1 cellular context compared by ENCODE assay signal in the genomic region with DNA sequence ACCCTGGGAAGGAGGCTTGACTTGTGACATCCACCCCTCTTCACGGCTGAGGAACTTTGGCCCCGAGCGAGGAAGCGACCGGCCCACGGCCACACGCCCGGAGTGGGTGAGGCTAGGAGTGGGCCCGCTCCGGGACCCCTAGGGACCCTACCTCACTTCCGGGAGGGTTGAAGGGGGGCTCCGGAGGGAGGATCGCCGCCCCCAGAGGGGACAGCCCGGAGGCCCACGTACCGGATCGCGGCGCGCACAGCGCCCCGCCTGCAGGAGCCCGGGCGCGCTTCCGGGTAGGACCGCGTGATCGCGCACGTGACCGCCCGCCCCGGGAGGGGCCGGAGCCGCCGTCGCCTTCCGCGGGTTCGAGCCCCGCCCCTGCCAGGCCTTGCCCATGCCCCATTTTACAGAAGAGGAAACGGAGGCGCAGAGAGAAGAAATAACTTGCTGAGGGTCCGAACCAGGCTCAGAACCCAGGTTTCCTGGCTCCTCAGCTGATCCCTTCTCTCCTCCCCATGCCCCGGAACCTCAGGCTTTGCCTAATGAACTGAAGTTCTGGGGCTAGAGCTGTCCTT.
TF ChIP-seq lines count a peak whose summit lies in the region.

A gene (minus strand): TSS at position 280 of the 566 bp plus-strand sequence. CDS start 3,695 bp downstream, outside the sequence.

TF ChIP-seq in K562, 482 proteins besides CTCF, POLR2A, EP300 and RAD21 (continued from another document and continues in another):
- TF ChIP-seq, protein P1, sequence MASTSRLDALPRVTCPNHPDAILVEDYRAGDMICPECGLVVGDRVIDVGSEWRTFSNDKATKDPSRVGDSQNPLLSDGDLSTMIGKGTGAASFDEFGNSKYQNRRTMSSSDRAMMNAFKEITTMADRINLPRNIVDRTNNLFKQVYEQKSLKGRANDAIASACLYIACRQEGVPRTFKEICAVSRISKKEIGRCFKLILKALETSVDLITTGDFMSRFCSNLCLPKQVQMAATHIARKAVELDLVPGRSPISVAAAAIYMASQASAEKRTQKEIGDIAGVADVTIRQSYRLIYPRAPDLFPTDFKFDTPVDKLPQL (IDR thresholded peaks at IDR 0.05; ENCODE audit: extremely low read depth, insufficient read length): no peak
- TF ChIP-seq PHB2 (IDR thresholded peaks at IDR 0.05; ENCODE audit: low read depth) (no peak), BDP1 (IDR thresholded peaks at IDR 0.05; ENCODE audit: insufficient read depth, insufficient read length) (no peak), ZNF143 (CRISPR knock-in tag; IDR thresholded peaks at IDR 0.05) (no peak), XRCC4 (IDR thresholded peaks at IDR 0.05; ENCODE audit: extremely low read depth, insufficient read depth, insufficient read length) (no peak), BHLHE40 (IDR thresholded peaks at IDR 0.05; ENCODE audit: low read length) (peak; percentile 96), ZNF408 (CRISPR knock-in tag; IDR thresholded peaks at IDR 0.05; ENCODE audit: low read depth) (no peak), ETV6 (IDR thresholded peaks at IDR 0.05; ENCODE audit: borderline replicate concordance in 1 of 2, low read depth in 2 of 2, low read length in 1 of 2) (no peak), ETV6 (CRISPR knock-in tag; IDR thresholded peaks at IDR 0.05; ENCODE audit: borderline replicate concordance) (no peak), NELFE (IDR thresholded peaks at IDR 0.05; ENCODE audit: insufficient read depth, insufficient read length) (no peak), TGIF2 (CRISPR knock-in tag; IDR thresholded peaks at IDR 0.05) (no peak), ZNF436 (CRISPR knock-in tag; IDR thresholded peaks at IDR 0.05) (no peak), HCFC1 (IDR thresholded peaks at IDR 0.05; ENCODE audit: low read depth, low read length) (peak; percentile 46), MEF2D (tag; conservative IDR thresholded peaks at IDR 0.05; ENCODE audit: low read depth) (no peak), CBFA2T2 (conservative IDR thresholded peaks at IDR 0.05) (peak; percentile 70), ZNF785 (CRISPR knock-in tag; IDR thresholded peaks at IDR 0.05) (no peak), JUND (IDR thresholded peaks at IDR 0.05; ENCODE audit: borderline replicate concordance, low read depth, low read length) (no peak), JUND (tag; IDR thresholded peaks at IDR 0.05; ENCODE audit: borderline replicate concordance, low read depth, low read length) (peak; percentile 34; the same call in 1 of the 3 replicates), ZFX (CRISPR knock-in tag; IDR thresholded peaks at IDR 0.05) (peak; percentile 64), ZNF134 (CRISPR knock-in tag; conservative IDR thresholded peaks at IDR 0.05) (no peak), ZBTB1 (CRISPR knock-in tag; IDR thresholded peaks at IDR 0.05; ENCODE audit: borderline replicate concordance, low read depth) (no peak), CXXC5 (CRISPR knock-in tag; IDR thresholded peaks at IDR 0.05) (peak; percentile 78), TAF1 (IDR thresholded peaks at IDR 0.05; ENCODE audit: control insufficient read depth, extremely low read depth, insufficient read depth, low read length, severe bottlenecking) (peak; percentile 38), ZNF699 (CRISPR knock-in tag; IDR thresholded peaks at IDR 0.05; ENCODE audit: insufficient replicate concordance) (no peak), ESRRA (IDR thresholded peaks at IDR 0.05; ENCODE audit: borderline replicate concordance, low read depth) (peak; percentile 92), SMAD3 (CRISPR knock-in tag; conservative IDR thresholded peaks at IDR 0.05) (no peak), MYC (IDR thresholded peaks at IDR 0.05; ENCODE audit: low read depth, low read length) (peak; percentile 86), MYC (CRISPR knock-in tag; IDR thresholded peaks at IDR 0.05; ENCODE audit: borderline replicate concordance, low read depth) (no peak), SUPT5H (IDR thresholded peaks at IDR 0.05) (peak; percentile 62), PHF21A (IDR thresholded peaks at IDR 0.05; ENCODE audit: borderline replicate concordance, low read depth) (no peak), ZNF224 (CRISPR knock-in tag; IDR thresholded peaks at IDR 0.05) (no peak), NFE2L1 (tag; IDR thresholded peaks at IDR 0.05; ENCODE audit: borderline replicate concordance, low read depth) (no peak), HDAC1 (IDR thresholded peaks at IDR 0.05) (peak in 1 of 2 experiments; percentile 46; a peak in 1 of 4 replicates), RBFOX2 (IDR thresholded peaks at IDR 0.05; ENCODE audit: low read depth, low read length) (peak; percentile 90), YY1 (IDR thresholded peaks at IDR 0.05; ENCODE audit: borderline replicate concordance in 1 of 3, control insufficient read depth in 1 of 3, extremely low read depth in 1 of 3, insufficient read depth in 3 of 3, insufficient read length in 1 of 3, insufficient replicate concordance in 2 of 3, low read depth in 1 of 3, low read length in 2 of 3) (peak in 1 of 3 experiments; percentile 39), GABPB2 (CRISPR knock-in tag; conservative IDR thresholded peaks at IDR 0.05) (no peak), ELF2 (CRISPR knock-in tag; IDR thresholded peaks at IDR 0.05) (peak; percentile 99), ZNF766 (CRISPR knock-in tag; conservative IDR thresholded peaks at IDR 0.05) (no peak), TBP (optimal IDR thresholded peaks at IDR 0.05; ENCODE audit: low read depth, low read length) (peak; percentile 66)
- TF ChIP-seq, protein P2, sequence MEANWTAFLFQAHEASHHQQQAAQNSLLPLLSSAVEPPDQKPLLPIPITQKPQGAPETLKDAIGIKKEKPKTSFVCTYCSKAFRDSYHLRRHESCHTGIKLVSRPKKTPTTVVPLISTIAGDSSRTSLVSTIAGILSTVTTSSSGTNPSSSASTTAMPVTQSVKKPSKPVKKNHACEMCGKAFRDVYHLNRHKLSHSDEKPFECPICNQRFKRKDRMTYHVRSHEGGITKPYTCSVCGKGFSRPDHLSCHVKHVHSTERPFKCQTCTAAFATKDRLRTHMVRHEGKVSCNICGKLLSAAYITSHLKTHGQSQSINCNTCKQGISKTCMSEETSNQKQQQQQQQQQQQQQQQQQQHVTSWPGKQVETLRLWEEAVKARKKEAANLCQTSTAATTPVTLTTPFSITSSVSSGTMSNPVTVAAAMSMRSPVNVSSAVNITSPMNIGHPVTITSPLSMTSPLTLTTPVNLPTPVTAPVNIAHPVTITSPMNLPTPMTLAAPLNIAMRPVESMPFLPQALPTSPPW (CRISPR knock-in tag; IDR thresholded peaks at IDR 0.05): peak; percentile 91
- TF ChIP-seq, protein P3, sequence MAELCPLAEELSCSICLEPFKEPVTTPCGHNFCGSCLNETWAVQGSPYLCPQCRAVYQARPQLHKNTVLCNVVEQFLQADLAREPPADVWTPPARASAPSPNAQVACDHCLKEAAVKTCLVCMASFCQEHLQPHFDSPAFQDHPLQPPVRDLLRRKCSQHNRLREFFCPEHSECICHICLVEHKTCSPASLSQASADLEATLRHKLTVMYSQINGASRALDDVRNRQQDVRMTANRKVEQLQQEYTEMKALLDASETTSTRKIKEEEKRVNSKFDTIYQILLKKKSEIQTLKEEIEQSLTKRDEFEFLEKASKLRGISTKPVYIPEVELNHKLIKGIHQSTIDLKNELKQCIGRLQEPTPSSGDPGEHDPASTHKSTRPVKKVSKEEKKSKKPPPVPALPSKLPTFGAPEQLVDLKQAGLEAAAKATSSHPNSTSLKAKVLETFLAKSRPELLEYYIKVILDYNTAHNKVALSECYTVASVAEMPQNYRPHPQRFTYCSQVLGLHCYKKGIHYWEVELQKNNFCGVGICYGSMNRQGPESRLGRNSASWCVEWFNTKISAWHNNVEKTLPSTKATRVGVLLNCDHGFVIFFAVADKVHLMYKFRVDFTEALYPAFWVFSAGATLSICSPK (IDR thresholded peaks at IDR 0.05; ENCODE audit: borderline replicate concordance): no peak
- TF ChIP-seq, protein P4, sequence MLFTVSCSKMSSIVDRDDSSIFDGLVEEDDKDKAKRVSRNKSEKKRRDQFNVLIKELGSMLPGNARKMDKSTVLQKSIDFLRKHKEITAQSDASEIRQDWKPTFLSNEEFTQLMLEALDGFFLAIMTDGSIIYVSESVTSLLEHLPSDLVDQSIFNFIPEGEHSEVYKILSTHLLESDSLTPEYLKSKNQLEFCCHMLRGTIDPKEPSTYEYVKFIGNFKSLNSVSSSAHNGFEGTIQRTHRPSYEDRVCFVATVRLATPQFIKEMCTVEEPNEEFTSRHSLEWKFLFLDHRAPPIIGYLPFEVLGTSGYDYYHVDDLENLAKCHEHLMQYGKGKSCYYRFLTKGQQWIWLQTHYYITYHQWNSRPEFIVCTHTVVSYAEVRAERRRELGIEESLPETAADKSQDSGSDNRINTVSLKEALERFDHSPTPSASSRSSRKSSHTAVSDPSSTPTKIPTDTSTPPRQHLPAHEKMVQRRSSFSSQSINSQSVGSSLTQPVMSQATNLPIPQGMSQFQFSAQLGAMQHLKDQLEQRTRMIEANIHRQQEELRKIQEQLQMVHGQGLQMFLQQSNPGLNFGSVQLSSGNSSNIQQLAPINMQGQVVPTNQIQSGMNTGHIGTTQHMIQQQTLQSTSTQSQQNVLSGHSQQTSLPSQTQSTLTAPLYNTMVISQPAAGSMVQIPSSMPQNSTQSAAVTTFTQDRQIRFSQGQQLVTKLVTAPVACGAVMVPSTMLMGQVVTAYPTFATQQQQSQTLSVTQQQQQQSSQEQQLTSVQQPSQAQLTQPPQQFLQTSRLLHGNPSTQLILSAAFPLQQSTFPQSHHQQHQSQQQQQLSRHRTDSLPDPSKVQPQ (CRISPR knock-in tag; IDR thresholded peaks at IDR 0.05; ENCODE audit: borderline replicate concordance): peak; percentile 90
- TF ChIP-seq, protein P5, sequence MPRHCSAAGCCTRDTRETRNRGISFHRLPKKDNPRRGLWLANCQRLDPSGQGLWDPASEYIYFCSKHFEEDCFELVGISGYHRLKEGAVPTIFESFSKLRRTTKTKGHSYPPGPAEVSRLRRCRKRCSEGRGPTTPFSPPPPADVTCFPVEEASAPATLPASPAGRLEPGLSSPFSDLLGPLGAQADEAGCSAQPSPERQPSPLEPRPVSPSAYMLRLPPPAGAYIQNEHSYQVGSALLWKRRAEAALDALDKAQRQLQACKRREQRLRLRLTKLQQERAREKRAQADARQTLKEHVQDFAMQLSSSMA (CRISPR knock-in tag; IDR thresholded peaks at IDR 0.05): no peak
- TF ChIP-seq, protein P6, sequence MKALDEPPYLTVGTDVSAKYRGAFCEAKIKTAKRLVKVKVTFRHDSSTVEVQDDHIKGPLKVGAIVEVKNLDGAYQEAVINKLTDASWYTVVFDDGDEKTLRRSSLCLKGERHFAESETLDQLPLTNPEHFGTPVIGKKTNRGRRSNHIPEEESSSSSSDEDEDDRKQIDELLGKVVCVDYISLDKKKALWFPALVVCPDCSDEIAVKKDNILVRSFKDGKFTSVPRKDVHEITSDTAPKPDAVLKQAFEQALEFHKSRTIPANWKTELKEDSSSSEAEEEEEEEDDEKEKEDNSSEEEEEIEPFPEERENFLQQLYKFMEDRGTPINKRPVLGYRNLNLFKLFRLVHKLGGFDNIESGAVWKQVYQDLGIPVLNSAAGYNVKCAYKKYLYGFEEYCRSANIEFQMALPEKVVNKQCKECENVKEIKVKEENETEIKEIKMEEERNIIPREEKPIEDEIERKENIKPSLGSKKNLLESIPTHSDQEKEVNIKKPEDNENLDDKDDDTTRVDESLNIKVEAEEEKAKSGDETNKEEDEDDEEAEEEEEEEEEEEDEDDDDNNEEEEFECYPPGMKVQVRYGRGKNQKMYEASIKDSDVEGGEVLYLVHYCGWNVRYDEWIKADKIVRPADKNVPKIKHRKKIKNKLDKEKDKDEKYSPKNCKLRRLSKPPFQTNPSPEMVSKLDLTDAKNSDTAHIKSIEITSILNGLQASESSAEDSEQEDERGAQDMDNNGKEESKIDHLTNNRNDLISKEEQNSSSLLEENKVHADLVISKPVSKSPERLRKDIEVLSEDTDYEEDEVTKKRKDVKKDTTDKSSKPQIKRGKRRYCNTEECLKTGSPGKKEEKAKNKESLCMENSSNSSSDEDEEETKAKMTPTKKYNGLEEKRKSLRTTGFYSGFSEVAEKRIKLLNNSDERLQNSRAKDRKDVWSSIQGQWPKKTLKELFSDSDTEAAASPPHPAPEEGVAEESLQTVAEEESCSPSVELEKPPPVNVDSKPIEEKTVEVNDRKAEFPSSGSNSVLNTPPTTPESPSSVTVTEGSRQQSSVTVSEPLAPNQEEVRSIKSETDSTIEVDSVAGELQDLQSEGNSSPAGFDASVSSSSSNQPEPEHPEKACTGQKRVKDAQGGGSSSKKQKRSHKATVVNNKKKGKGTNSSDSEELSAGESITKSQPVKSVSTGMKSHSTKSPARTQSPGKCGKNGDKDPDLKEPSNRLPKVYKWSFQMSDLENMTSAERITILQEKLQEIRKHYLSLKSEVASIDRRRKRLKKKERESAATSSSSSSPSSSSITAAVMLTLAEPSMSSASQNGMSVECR (CRISPR knock-in tag; IDR thresholded peaks at IDR 0.05): no peak
- TF ChIP-seq, protein P7, sequence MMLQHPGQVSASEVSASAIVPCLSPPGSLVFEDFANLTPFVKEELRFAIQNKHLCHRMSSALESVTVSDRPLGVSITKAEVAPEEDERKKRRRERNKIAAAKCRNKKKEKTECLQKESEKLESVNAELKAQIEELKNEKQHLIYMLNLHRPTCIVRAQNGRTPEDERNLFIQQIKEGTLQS (IDR thresholded peaks at IDR 0.05): no peak
- TF ChIP-seq, protein P7 (CRISPR knock-in tag; conservative IDR thresholded peaks at IDR 0.05): no peak
- TF ChIP-seq, protein P8, sequence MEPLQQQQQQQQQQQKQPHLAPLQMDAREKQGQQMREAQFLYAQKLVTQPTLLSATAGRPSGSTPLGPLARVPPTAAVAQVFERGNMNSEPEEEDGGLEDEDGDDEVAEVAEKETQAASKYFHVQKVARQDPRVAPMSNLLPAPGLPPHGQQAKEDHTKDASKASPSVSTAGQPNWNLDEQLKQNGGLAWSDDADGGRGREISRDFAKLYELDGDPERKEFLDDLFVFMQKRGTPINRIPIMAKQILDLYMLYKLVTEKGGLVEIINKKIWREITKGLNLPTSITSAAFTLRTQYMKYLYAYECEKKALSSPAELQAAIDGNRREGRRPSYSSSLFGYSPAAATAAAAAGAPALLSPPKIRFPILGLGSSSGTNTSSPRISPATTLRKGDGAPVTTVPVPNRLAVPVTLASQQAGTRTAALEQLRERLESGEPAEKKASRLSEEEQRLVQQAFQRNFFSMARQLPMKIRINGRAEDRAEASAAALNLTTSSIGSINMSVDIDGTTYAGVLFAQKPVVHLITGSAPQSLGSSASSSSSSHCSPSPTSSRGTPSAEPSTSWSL (CRISPR knock-in tag; IDR thresholded peaks at IDR 0.05; ENCODE audit: borderline replicate concordance): no peak
- TF ChIP-seq, protein P9, sequence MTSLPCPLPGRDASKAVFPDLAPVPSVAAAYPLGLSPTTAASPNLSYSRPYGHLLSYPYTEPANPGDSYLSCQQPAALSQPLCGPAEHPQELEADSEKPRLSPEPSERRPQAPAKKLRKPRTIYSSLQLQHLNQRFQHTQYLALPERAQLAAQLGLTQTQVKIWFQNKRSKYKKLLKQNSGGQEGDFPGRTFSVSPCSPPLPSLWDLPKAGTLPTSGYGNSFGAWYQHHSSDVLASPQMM (CRISPR knock-in tag; IDR thresholded peaks at IDR 0.05): no peak
- TF ChIP-seq, protein P10, sequence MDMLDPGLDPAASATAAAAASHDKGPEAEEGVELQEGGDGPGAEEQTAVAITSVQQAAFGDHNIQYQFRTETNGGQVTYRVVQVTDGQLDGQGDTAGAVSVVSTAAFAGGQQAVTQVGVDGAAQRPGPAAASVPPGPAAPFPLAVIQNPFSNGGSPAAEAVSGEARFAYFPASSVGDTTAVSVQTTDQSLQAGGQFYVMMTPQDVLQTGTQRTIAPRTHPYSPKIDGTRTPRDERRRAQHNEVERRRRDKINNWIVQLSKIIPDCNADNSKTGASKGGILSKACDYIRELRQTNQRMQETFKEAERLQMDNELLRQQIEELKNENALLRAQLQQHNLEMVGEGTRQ (CRISPR knock-in tag; IDR thresholded peaks at IDR 0.05): peak; percentile 96
